11 cellular contexts compared by ENCODE assay signal in the genomic region with DNA sequence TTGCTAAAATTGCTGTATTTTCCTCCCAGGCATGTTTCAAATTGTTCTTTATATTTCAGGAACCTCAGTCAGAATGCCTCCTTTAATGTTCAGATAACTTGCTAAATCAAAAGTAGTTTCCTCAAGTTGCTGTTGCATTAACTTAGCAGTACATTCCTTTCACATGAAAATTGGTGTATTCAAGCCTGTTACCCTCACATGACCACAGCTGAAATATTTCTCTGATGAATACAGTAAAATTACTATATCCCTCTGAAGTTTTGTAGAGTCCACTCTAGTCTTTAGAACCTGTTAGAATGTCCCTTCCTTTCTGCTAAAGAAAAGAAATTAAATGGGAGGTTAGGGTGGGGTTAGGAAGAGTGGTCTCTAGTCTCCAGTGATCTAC. TPM values are rescaled to one million over a fixed set of nuclear protein-coding genes. Genes with fewer than 3 reads are reported as not detected.
DNase-seq lines count a peak whose midpoint lies in the region; ATAC-seq and TF ChIP-seq lines count a peak whose summit lies in the region.
"Had no signal": no experiment of that assay in that cellular context is flagged by ENCODE, and none has a peak within 500 bp of the region (broad histone marks: within the 10 kb centered on the region; RNA-seq: fewer than 3 reads in every experiment).

No MANE protein-coding gene starts in this region.

- no peaks in the 10 kb centered on the region for H3K9me3 ChIP-seq in MM.1S (replicated peaks; ENCODE audit: insufficient read depth, low read length)
- H3K9me3 ChIP-seq: left ventricle myocardium inferior had no signal

- H3K27ac ChIP-seq in MM.1S (ENCODE audit: low read length), result peak overlapping the region; percentile 58; the same call in 1 of the 2 replicates
- H3K27ac ChIP-seq: left ventricle myocardium inferior had no signal

- no peaks in the 10 kb centered on the region for H4K20me1 ChIP-seq in MM.1S (ENCODE audit: insufficient read depth, low read length)

- peak overlapping the region; percentile 47 for H3K4me3 ChIP-seq in MM.1S (ENCODE audit: low read length)
- H3K4me3 ChIP-seq: left ventricle myocardium inferior had no signal

- POLR2A ChIA-PET in activated CD4-positive, alpha-beta T cell treated with anti-CD3 and anti-CD28 coated beads, Interleukin-2, amount 10 ng/mL, durations not matched to agents 7 days and 5 days (lab: Charles Lee), result interaction anchor here (1.1 kb wide), 1 partner anchor 26 kb away, joined by 4 read pairs; no protein-coding TSS in a partner anchor

- intact Hi-C loops in dendritic cell treated with granulocyte-macrophage colony-stimulating factor and Interleukin-4, amounts not matched to agents 40 ng/mL and 50 ng/mL, for 4 days (cut with micrococcal nuclease), result no loop called here

- peak overlapping the region; percentile 10; the same call in 1 of the 2 replicates for H3K9ac ChIP-seq in MM.1S (ENCODE audit: low read length)

- no peak for DNase-seq in activated CD4-positive, alpha-beta T cell treated with anti-CD3 and anti-CD28 coated beads, Interleukin-2, amount 10 ng/mL, durations not matched to agents 7 days and 5 days
- no peak for DNase-seq in activated CD4-positive, alpha-beta T cell treated with anti-CD3 and anti-CD28 coated beads for 4 hours
- DNase-seq in MM.1S (no peak), DMS153 (lab: John Stamatoyannopoulos, UW) (no peak), NOMO-1 treated with dmso at 0.1 percent for 144 hours (lab: John Stamatoyannopoulos, UW; ENCODE audit: unreplicated experiment) (no peak)
- DNase-seq in stimulated activated effector memory CD8-positive, alpha-beta T cell treated with anti-CD3 and anti-CD28 coated beads, Interleukin-12 subunit alpha, Interleukin-12 subunit beta, amount 100 ng/mL, for 72 hours (ENCODE audit: low spot score in 2 of 2), result no peak
- no peak for DNase-seq in activated CD4-positive, alpha-beta T cell treated with anti-CD3 and anti-CD28 coated beads for 48 hours
- DNase-seq: AML-193, left ventricle myocardium inferior had no signal

- peaks cover 19% of the 10 kb centered on the region for H3F3A ChIP-seq in MM.1S (ENCODE audit: insufficient read depth, low read length)

- peak overlapping the region; percentile 27 for H2AFZ ChIP-seq in MM.1S (ENCODE audit: low read length)

- H3K9me2 ChIP-seq in MM.1S (replicated peaks; ENCODE audit: insufficient read depth, low read length), result no peaks in the 10 kb centered on the region

- peak overlapping the region; percentile 75 for H3K4me2 ChIP-seq in MM.1S (ENCODE audit: low read depth, low read length)

- peaks cover 50% of the 10 kb centered on the region for H3K4me1 Mint-ChIP-seq in activated CD4-positive, alpha-beta T cell treated with anti-CD3 and anti-CD28 coated beads, Interleukin-2, amount 10 ng/mL, durations not matched to agents 7 days and 5 days
- H3K4me1 Mint-ChIP-seq in dendritic cell treated with granulocyte-macrophage colony-stimulating factor and Interleukin-4, amounts not matched to agents 40 ng/mL and 50 ng/mL, for 4 days (ENCODE audit: low read depth), result peaks cover 35% of the 10 kb centered on the region
- H3K4me1 Mint-ChIP-seq in stimulated activated effector memory CD8-positive, alpha-beta T cell treated with anti-CD3 and anti-CD28 coated beads, Interleukin-12 subunit alpha, Interleukin-12 subunit beta, amount 100 ng/mL, for 72 hours, result peaks cover 46% of the 10 kb centered on the region
- H3K4me1 Mint-ChIP-seq: brain had no signal

- no peaks in the 10 kb centered on the region for H3K27me3 Mint-ChIP-seq in activated CD4-positive, alpha-beta T cell treated with anti-CD3 and anti-CD28 coated beads, Interleukin-2, amount 10 ng/mL, durations not matched to agents 7 days and 5 days
- H3K27me3 Mint-ChIP-seq in dendritic cell treated with granulocyte-macrophage colony-stimulating factor and Interleukin-4, amounts not matched to agents 40 ng/mL and 50 ng/mL, for 4 days, result no peaks in the 10 kb centered on the region

- H3K36me3 Mint-ChIP-seq in activated CD4-positive, alpha-beta T cell treated with anti-CD3 and anti-CD28 coated beads, Interleukin-2, amount 10 ng/mL, durations not matched to agents 7 days and 5 days (ENCODE audit: low read depth), result peaks cover 54% of the 10 kb centered on the region
- H3K36me3 Mint-ChIP-seq in dendritic cell treated with granulocyte-macrophage colony-stimulating factor and Interleukin-4, amounts not matched to agents 40 ng/mL and 50 ng/mL, for 4 days (ENCODE audit: low read depth), result peaks cover 10% of the 10 kb centered on the region
- H3K36me3 Mint-ChIP-seq in stimulated activated effector memory CD8-positive, alpha-beta T cell treated with anti-CD3 and anti-CD28 coated beads, Interleukin-12 subunit alpha, Interleukin-12 subunit beta, amount 100 ng/mL, for 72 hours, result no peaks in the 10 kb centered on the region
- H3K36me3 Mint-ChIP-seq: brain had no signal

- no peaks in the 10 kb centered on the region for H3K27me3 ChIP-seq in MM.1S (replicated peaks; ENCODE audit: insufficient read depth, low read length)

- H3K4me1 ChIP-seq in MM.1S (ENCODE audit: low read length), result peaks cover 23% of the 10 kb centered on the region
- H3K4me1 ChIP-seq: left ventricle myocardium inferior had no signal

- H3K27ac Mint-ChIP-seq in activated CD4-positive, alpha-beta T cell treated with anti-CD3 and anti-CD28 coated beads, Interleukin-2, amount 10 ng/mL, durations not matched to agents 7 days and 5 days, result peak overlapping the region; percentile 97
- H3K27ac Mint-ChIP-seq in dendritic cell treated with granulocyte-macrophage colony-stimulating factor and Interleukin-4, amounts not matched to agents 40 ng/mL and 50 ng/mL, for 4 days, result peak overlapping the region; percentile 33
- peak overlapping the region; percentile 76 for H3K27ac Mint-ChIP-seq in stimulated activated effector memory CD8-positive, alpha-beta T cell treated with anti-CD3 and anti-CD28 coated beads, Interleukin-12 subunit alpha, Interleukin-12 subunit beta, amount 100 ng/mL, for 72 hours

- H3K36me3 ChIP-seq in MM.1S (replicated peaks; ENCODE audit: insufficient read depth, low read length), result no peaks in the 10 kb centered on the region
- H3K36me3 ChIP-seq: left ventricle myocardium inferior had no signal

- H3K9me3 Mint-ChIP-seq in activated CD4-positive, alpha-beta T cell treated with anti-CD3 and anti-CD28 coated beads, Interleukin-2, amount 10 ng/mL, durations not matched to agents 7 days and 5 days, result peaks cover 29% of the 10 kb centered on the region
- H3K9me3 Mint-ChIP-seq in dendritic cell treated with granulocyte-macrophage colony-stimulating factor and Interleukin-4, amounts not matched to agents 40 ng/mL and 50 ng/mL, for 4 days, result peaks cover 18% of the 10 kb centered on the region
- no peaks in the 10 kb centered on the region for H3K9me3 Mint-ChIP-seq in stimulated activated effector memory CD8-positive, alpha-beta T cell treated with anti-CD3 and anti-CD28 coated beads, Interleukin-12 subunit alpha, Interleukin-12 subunit beta, amount 100 ng/mL, for 72 hours

- ATAC-seq in stimulated activated effector memory CD8-positive, alpha-beta T cell treated with anti-CD3 and anti-CD28 coated beads, Interleukin-12 subunit alpha, Interleukin-12 subunit beta, amount 100 ng/mL, for 72 hours, result no peak

- peak overlapping the region; percentile 80 for H3K4me3 Mint-ChIP-seq in activated CD4-positive, alpha-beta T cell treated with anti-CD3 and anti-CD28 coated beads, Interleukin-2, amount 10 ng/mL, durations not matched to agents 7 days and 5 days
- H3K4me3 Mint-ChIP-seq in dendritic cell treated with granulocyte-macrophage colony-stimulating factor and Interleukin-4, amounts not matched to agents 40 ng/mL and 50 ng/mL, for 4 days, result no peak overlapping the region
- peak overlapping the region; percentile 80 for H3K4me3 Mint-ChIP-seq in stimulated activated effector memory CD8-positive, alpha-beta T cell treated with anti-CD3 and anti-CD28 coated beads, Interleukin-12 subunit alpha, Interleukin-12 subunit beta, amount 100 ng/mL, for 72 hours
- H3K4me3 Mint-ChIP-seq: brain had no signal

- TF ChIP-seq CTCF in MM.1S (IDR thresholded peaks at IDR 0.05; ENCODE audit: low read length), result no peak

- no peaks in the 10 kb centered on the region for H3K79me2 ChIP-seq in MM.1S (ENCODE audit: low read length)

- CTCF ChIA-PET in activated CD4-positive, alpha-beta T cell treated with anti-CD3 and anti-CD28 coated beads, Interleukin-2, amount 10 ng/mL, durations not matched to agents 7 days and 5 days (lab: Charles Lee), result interaction anchor here (2.0 kb wide), 1 partner anchor 24 kb away, joined by 7 read pairs; a partner anchor contains a TSS

RNA-seq across cellular contexts. Expression of a gene that starts 24.5 kb away (rescaled TPM):
- total RNA-seq in activated CD4-positive, alpha-beta T cell treated with anti-CD3 and anti-CD28 coated beads, Interleukin-2, amount 10 ng/mL, durations not matched to agents 7 days and 5 days, result 10 to 100 TPM; 58.2 to 61.4 TPM

Comparison
In these comparisons a context has a peak if more than half of its experiments do, and no peak if none do; other contexts are left out.
1. H3K27ac Mint-ChIP-seq: peak in every context shown above with its lines; median percentile 97 in activated CD4-positive, alpha-beta T cell treated with anti-CD3 and anti-CD28 coated beads, Interleukin-2, amount 10 ng/mL, durations not matched to agents 7 days and 5 days; 76 in stimulated activated effector memory CD8-positive, alpha-beta T cell treated with anti-CD3 and anti-CD28 coated beads, Interleukin-12 subunit alpha, Interleukin-12 subunit beta, amount 100 ng/mL, for 72 hours; 33 in dendritic cell treated with granulocyte-macrophage colony-stimulating factor and Interleukin-4, amounts not matched to agents 40 ng/mL and 50 ng/mL, for 4 days.